ENCODE assay signal across 19 cellular contexts in the genomic region with DNA sequence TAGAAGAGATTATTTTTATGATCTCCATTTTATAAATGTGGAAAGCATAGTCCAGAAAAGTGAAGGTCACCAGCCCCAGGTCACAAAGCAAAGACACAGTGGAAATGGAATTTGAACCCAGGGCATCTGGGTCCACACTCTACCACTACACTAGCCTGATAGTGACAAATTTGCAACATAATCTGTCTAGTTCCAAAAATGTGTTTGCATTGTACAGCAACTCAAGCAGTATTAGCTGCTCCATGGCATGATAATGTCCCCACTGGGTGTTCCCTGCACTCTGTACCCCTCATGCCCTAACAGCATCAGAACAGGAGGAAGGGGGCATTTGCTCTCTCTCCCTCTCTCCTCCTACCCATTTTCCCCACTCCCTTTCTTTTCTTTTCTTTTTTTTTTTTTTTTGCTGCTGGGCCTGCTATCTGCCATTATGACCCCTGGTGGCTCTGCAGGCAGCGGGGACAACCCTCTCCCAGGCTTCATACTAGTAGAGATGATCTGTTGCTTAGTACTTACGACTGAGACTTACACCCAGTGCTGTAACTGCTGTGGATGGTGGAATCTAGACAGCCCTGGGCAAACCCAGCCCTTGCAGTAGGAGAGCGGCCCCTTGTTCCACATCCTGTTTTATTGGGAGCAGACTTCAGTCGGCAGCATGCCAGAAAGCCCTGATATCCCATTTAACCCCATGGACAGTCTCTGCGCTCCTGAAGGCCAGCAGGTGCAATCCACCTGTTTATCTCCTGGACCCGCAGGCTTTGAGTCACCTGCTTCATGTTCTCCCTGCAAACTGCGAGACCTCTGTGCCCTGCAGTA.
DNase-seq lines count a peak whose midpoint lies in the region; ATAC-seq, FAIRE-seq and TF ChIP-seq lines count a peak whose summit lies in the region.
"Had no signal": no experiment of that assay in that cellular context is flagged by ENCODE, and none has a peak within 500 bp of the region (broad histone marks: within the 10 kb centered on the region; RNA-seq: fewer than 3 reads in every experiment).

No MANE protein-coding gene starts in this region.

- H3K27ac Mint-ChIP-seq in stimulated activated naive CD8-positive, alpha-beta T cell treated with anti-CD3 and anti-CD28 coated beads, Interleukin-15, amount 100 ng/mL, for 72 hours, result no peak overlapping the region
- H3K27ac Mint-ChIP-seq: CD4-positive, alpha-beta T cell had no signal

- H3K9me3 Mint-ChIP-seq in stimulated activated naive CD8-positive, alpha-beta T cell treated with anti-CD3 and anti-CD28 coated beads, Interleukin-15, amount 100 ng/mL, for 72 hours, result no peaks in the 10 kb centered on the region
- H3K9me3 Mint-ChIP-seq: CD4-positive, alpha-beta T cell had no signal

- H3K4me3 Mint-ChIP-seq in stimulated activated naive CD8-positive, alpha-beta T cell treated with anti-CD3 and anti-CD28 coated beads, Interleukin-15, amount 100 ng/mL, for 72 hours, result no peak overlapping the region
- H3K4me3 Mint-ChIP-seq: CD4-positive, alpha-beta T cell had no signal

- H3K27ac ChIP-seq in A549 (peak overlapping the region; percentile 2 to 92; a peak in 4 of 6 replicates), IMR-90 (ENCODE audit: insufficient read depth, low read length) (no peak overlapping the region), Panc1 (ENCODE audit: low read length) (peak overlapping the region; percentile 78), psoas muscle (no peak overlapping the region)
- H3K27ac ChIP-seq: left ventricle myocardium inferior had no signal

- 73% methylated on average over 7 of the region's 7 CpGs for WGBS in A549 (ENCODE audit: missing lambda C conversion rate)
- WGBS in IMR-90 (ENCODE audit: extremely low coverage in 2 of 2, insufficient read length in 1 of 2), 2 experiments, result 57% methylated on average over 3 of the region's 7 CpGs; no CpG with 5 or more reads in 1 of the 2 experiments
- WGBS in psoas muscle, 3 donors, result 71 to 74% (median 72%) methylated on average over 7 of the region's 7 CpGs

- TF ChIP-seq POLR2A in A549 (IDR thresholded peaks at IDR 0.05; ENCODE audit: low read length) (no peak), IMR-90 (IDR thresholded peaks at IDR 0.05; ENCODE audit: low read depth, low read length) (no peak)

- H3K4me1 ChIP-seq in A549 (peaks cover 97% of the 10 kb centered on the region), IMR-90 (ENCODE audit: control insufficient read depth, insufficient read depth, low read length) (peaks cover 18% of the 10 kb centered on the region), Panc1 (ENCODE audit: control insufficient read depth, insufficient read depth, low read length) (peaks cover 95% of the 10 kb centered on the region), psoas muscle (no peaks in the 10 kb centered on the region)

- TF ChIP-seq EP300 in A549 (IDR thresholded peaks at IDR 0.05), result no peak

- POLR2A ChIA-PET in A549 (lab: Yijun Ruan, JAX) (no interaction called here), IMR-90 (lab: Charles Lee; ENCODE audit: unreplicated experiment) (no interaction called here), Panc1 (lab: Charles Lee) (no interaction called here)

- intact Hi-C loops in IMR-90 (cut with micrococcal nuclease) (loop anchor here (10.0 kb wide), 1 partner anchor 92 kb away; no protein-coding TSS in a partner anchor), Panc1 (cut with micrococcal nuclease; ENCODE audit: unreplicated experiment) (no loop called here), left colon (cut with DNase I, micrococcal nuclease) (no loop called here), psoas muscle (cut with DNase I) (loop anchor here in 1 of 2 donors (10.0 kb wide), 1 partner anchor 302 kb away; the partner anchor contains the start of gene SOX9)

- H3K56ac ChIP-seq in IMR-90 (ENCODE audit: extremely low read depth, insufficient read depth, low read length), result no peak overlapping the region

- BruUV-seq in IMR-90 (replicated peaks; lab: Mats Ljungman, UMichigan), result no TSS peak
- BruUV-seq in Panc1 (replicated peaks; lab: Mats Ljungman, UMichigan), result no TSS peak

- H2BK5ac ChIP-seq in IMR-90 (ENCODE audit: low read depth, low read length, poor library complexity, severe bottlenecking), result no peak overlapping the region

- H3K4me2 ChIP-seq in A549, result 0 out of 3 replicates have a peak overlapping the region, but pooled peaks have one; percentile 0
- H3K4me2 ChIP-seq in IMR-90 (ENCODE audit: low read depth, low read length), result no peak overlapping the region

- H3K23ac ChIP-seq in IMR-90 (ENCODE audit: low read depth, low read length), result no peak overlapping the region

- in situ Hi-C loops in IMR-90 (cut with MboI; ENCODE audit: low sequenced_read_pairs) (no loop called here), Panc1 (cut with HindIII; ENCODE audit: low pct_unique_long_range_greater_than_20kb, low sequenced_read_pairs) (no loop called here)

- H3K18ac ChIP-seq in IMR-90 (ENCODE audit: low read depth, low read length), result no peak overlapping the region

- H2AK5ac ChIP-seq in IMR-90 (ENCODE audit: low read depth, low read length), result peak overlapping the region; percentile 62

- H3K9me1 ChIP-seq in IMR-90 (ENCODE audit: insufficient read depth, low read length), result peaks cover 26% of the 10 kb centered on the region

- no peaks in the 10 kb centered on the region for H3K36me3 ChIP-seq in IMR-90 (ENCODE audit: control insufficient read depth, insufficient read depth, low read length)
- H3K36me3 ChIP-seq in Panc1 (ENCODE audit: control insufficient read depth, insufficient read depth, low read length), result peaks cover 4% of the 10 kb centered on the region; the same call in 1 of the 2 replicates
- H3K36me3 ChIP-seq in psoas muscle (ENCODE audit: insufficient read depth in 1 of 2, low read depth in 1 of 2), result no peaks in the 10 kb centered on the region
- H3K36me3 ChIP-seq: left ventricle myocardium inferior had no signal

- H3K9me3 ChIP-seq in A549 (no peaks in the 10 kb centered on the region), IMR-90 (ENCODE audit: control insufficient read depth, insufficient read depth, low read length) (no peaks in the 10 kb centered on the region), Panc1 (ENCODE audit: control insufficient read depth, insufficient read depth, low read depth, low read length) (no peaks in the 10 kb centered on the region), psoas muscle (no peaks in the 10 kb centered on the region)
- H3K9me3 ChIP-seq: left ventricle myocardium inferior had no signal

- ATAC-seq in A549 (no peak), IMR-90 (ENCODE audit: low read depth) (no peak), Panc1 (no peak), left colon (peak; percentile 68), psoas muscle (no peak)
- ATAC-seq in stimulated activated naive CD8-positive, alpha-beta T cell treated with anti-CD3 and anti-CD28 coated beads, Interleukin-15, amount 100 ng/mL, for 72 hours, result no peak

- no peak overlapping the region for H4K5ac ChIP-seq in IMR-90 (ENCODE audit: low read depth, low read length)

- no peak overlapping the region for H4K8ac ChIP-seq in IMR-90 (ENCODE audit: low read depth in 2 of 2, low read length in 2 of 2)

- no peak overlapping the region for H4K91ac ChIP-seq in IMR-90 (ENCODE audit: insufficient read depth, low read depth, low read length)

- no peaks in the 10 kb centered on the region for H3K27me3 ChIP-seq in IMR-90 (ENCODE audit: control insufficient read depth, insufficient read depth, low read length)
- no peaks in the 10 kb centered on the region for H3K27me3 ChIP-seq in Panc1 (ENCODE audit: control insufficient read depth, insufficient read depth, low read length)
- no peaks in the 10 kb centered on the region for H3K27me3 ChIP-seq in psoas muscle (ENCODE audit: insufficient read depth in 3 of 3, low read length in 2 of 3)

- H2AK9ac ChIP-seq in IMR-90 (replicated peaks; ENCODE audit: low read depth, low read length, poor library complexity), result peak overlapping the region; percentile 35

- FAIRE-seq in A549 (lab: Jason Lieb, UNC), result no peak
- FAIRE-seq: colon, GM12891, H1 had no signal

- peaks cover 18 to 60% of the 10 kb centered on the region in 2 experiments; a peak in 3 of 4 replicates for H3K79me1 ChIP-seq in IMR-90 (ENCODE audit: low read depth in 1 of 2, low read length in 2 of 2)

- H3K4me3 ChIP-seq in A549 (no peak overlapping the region), IMR-90 (ENCODE audit: insufficient read depth, low read depth, low read length) (no peak overlapping the region), Panc1 (ENCODE audit: low read depth in 2 of 2, low read length in 2 of 2) (no peak overlapping the region), psoas muscle (no peak overlapping the region)
- H3K4me3 ChIP-seq: left ventricle myocardium inferior had no signal

- H2BK20ac ChIP-seq in IMR-90 (ENCODE audit: low read depth, low read length), result no peak overlapping the region

- H3K27me3 Mint-ChIP-seq in stimulated activated naive CD8-positive, alpha-beta T cell treated with anti-CD3 and anti-CD28 coated beads, Interleukin-15, amount 100 ng/mL, for 72 hours, result peaks cover 30% of the 10 kb centered on the region
- H3K27me3 Mint-ChIP-seq: CD4-positive, alpha-beta T cell had no signal

- dilution Hi-C loops in IMR-90 (cut with HindIII; ENCODE audit: low sequenced_read_pairs, unreplicated experiment), result no loop called here

- H2BK15ac ChIP-seq in IMR-90 (ENCODE audit: low read depth, low read length), result peak overlapping the region; percentile 56; the same call in 1 of the 3 replicates

- H3K9ac ChIP-seq in IMR-90 (ENCODE audit: low read depth, low read length), result no peak overlapping the region

- no peak for TF ChIP-seq CTCF in A549 (IDR thresholded peaks at IDR 0.05)
- no peak for TF ChIP-seq CTCF in IMR-90 (conservative IDR thresholded peaks at IDR 0.05; ENCODE audit: low read depth, low read length)
- no peak for TF ChIP-seq CTCF in Panc1 (IDR thresholded peaks at IDR 0.05)
- TF ChIP-seq CTCF in psoas muscle (IDR thresholded peaks at IDR 0.05), result no peak

- H3K4me1 Mint-ChIP-seq in stimulated activated naive CD8-positive, alpha-beta T cell treated with anti-CD3 and anti-CD28 coated beads, Interleukin-15, amount 100 ng/mL, for 72 hours, result peaks cover 1% of the 10 kb centered on the region

- TF ChIP-seq RAD21 in A549 (conservative IDR thresholded peaks at IDR 0.05 in 1 of 2, IDR thresholded peaks at IDR 0.05 in 1 of 2), result no peak
- no peak for TF ChIP-seq RAD21 in IMR-90 (IDR thresholded peaks at IDR 0.05; ENCODE audit: low read length)

- no peak for DNase-seq in A549 (ENCODE audit: low read depth in 1 of 2, low spot score in 1 of 2)
- DNase-seq in IMR-90, result no peak
- no peak for DNase-seq in Panc1 (ENCODE audit: low read depth, low spot score)
- peak; percentile 87 to 90 for DNase-seq in left colon
- no peak for DNase-seq in psoas muscle
- no peak for DNase-seq in stimulated activated CD4-positive, alpha-beta T cell treated with anti-CD3 and anti-CD28 coated beads, Interleukin-4, amount 100 ng/mL, for 4 hours
- DNase-seq in NOMO-1 treated with DMSO at 0.1 percent for 48 hours (lab: John Stamatoyannopoulos, UW; ENCODE audit: unreplicated experiment), result no peak
- DNase-seq in stimulated activated naive CD8-positive, alpha-beta T cell treated with anti-CD3 and anti-CD28 coated beads, Interleukin-15, amount 100 ng/mL, for 72 hours, result no peak
- DNase-seq: ACHN; activated CD8-positive, alpha-beta memory T cell treated with anti-CD3 and anti-CD28 coated beads, Interleukin-2, amount 50 U/mL, for 4 hours; activated naive CD4-positive, alpha-beta T cell; CD4-positive, alpha-beta T cell; foreskin melanocyte; left ventricle myocardium inferior; SHP77 treated with DMSO at 0.1 percent for 48 hours; stimulated activated naive CD4-positive, alpha-beta T cell treated with Interleukin-2 at 50 U/mL for 16 hours had no signal

- no peaks in the 10 kb centered on the region for H4K20me1 ChIP-seq in IMR-90 (ENCODE audit: insufficient read depth, low read length)

- no peak overlapping the region for H2BK120ac ChIP-seq in IMR-90 (ENCODE audit: low read depth, low read length)

- H3K4ac ChIP-seq in IMR-90 (ENCODE audit: low read depth, low read length), result no peak overlapping the region

- peak overlapping the region; percentile 37; the same call in 1 of the 2 replicates for H3K14ac ChIP-seq in IMR-90 (replicated peaks; ENCODE audit: low read depth, low read length)

- CTCF ChIA-PET in A549 (lab: Yijun Ruan, JAX), result interaction anchor here (0.6 to 1.6 kb wide), 7 partner anchors 11 to 308 kb away, joined by 3 to 4 read pairs (median 3); no protein-coding TSS in a partner anchor
- CTCF ChIA-PET in IMR-90 (lab: Yijun Ruan, JAX), result no interaction called here
- CTCF ChIA-PET in Panc1 (lab: Charles Lee), result no interaction called here

- H2AFZ ChIP-seq in IMR-90 (replicated peaks; ENCODE audit: low read length, poor library complexity), result no peak overlapping the region

Comparison
In these comparisons a context has a peak if more than half of its experiments do, and no peak if none do; other contexts are left out.
1. DNase-seq: peak in left colon (2 of 2); none in A549 (0 of 2), IMR-90 (single experiment), Panc1 (single experiment), psoas muscle (0 of 2), stimulated activated CD4-positive, alpha-beta T cell treated with anti-CD3 and anti-CD28 coated beads, Interleukin-4, amount 100 ng/mL, for 4 hours (0 of 2), NOMO-1 treated with DMSO at 0.1 percent for 48 hours (single experiment) and stimulated activated naive CD8-positive, alpha-beta T cell treated with anti-CD3 and anti-CD28 coated beads, Interleukin-15, amount 100 ng/mL, for 72 hours (0 of 2).
2. H3K27ac ChIP-seq: peak in A549 (2 of 2) and Panc1 (single experiment); none in IMR-90 (single experiment) and psoas muscle (single experiment).